21 cellular contexts compared by ENCODE assay signal in genomic region chr18:7608174-7608550, GRCh38. TPM values are rescaled to one million over a fixed set of nuclear protein-coding genes. Genes with fewer than 3 reads are reported as not detected.
DNase-seq lines count a peak whose midpoint lies in the region; ATAC-seq and TF ChIP-seq lines count a peak whose summit lies in the region.
"Had no signal": no experiment of that assay in that cellular context is flagged by ENCODE, and none has a peak within 500 bp of the region (broad histone marks: within the 10 kb centered on the region; RNA-seq: fewer than 3 reads in every experiment).

No MANE protein-coding gene starts in this region.

- H3K27me3 Mint-ChIP-seq in nephron (ENCODE audit: low read depth) (peaks cover 11% of the 10 kb centered on the region), natural killer cell (ENCODE audit: low read depth in 2 of 2) (no peaks in the 10 kb centered on the region)
- H3K27me3 Mint-ChIP-seq: CD4-positive, alpha-beta T cell had no signal

- H3K36me3 Mint-ChIP-seq in nephron (ENCODE audit: low read depth): no peaks in the 10 kb centered on the region
- no peaks in the 10 kb centered on the region for H3K36me3 Mint-ChIP-seq in natural killer cell

- 29% methylated on average over 1 of the region's 1 CpG for WGBS in esophagus muscularis mucosa

- H3K27ac ChIP-seq in cardiac muscle cell: peak overlapping the region; percentile 33
- H3K27ac ChIP-seq in esophagus muscularis mucosa (replicated peaks in 1 of 4): peak overlapping the region; percentile 23 to 62 (median 46)
- H3K27ac ChIP-seq: parathyroid adenoma, thyroid gland, VCaP had no signal

- no peak for TF ChIP-seq EP300 in esophagus muscularis mucosa (IDR thresholded peaks at IDR 0.05)

- peaks cover 56% of the 10 kb centered on the region for H3K4me1 Mint-ChIP-seq in nephron
- no peaks in the 10 kb centered on the region for H3K4me1 Mint-ChIP-seq in natural killer cell

- H3K27ac Mint-ChIP-seq in nephron (peak overlapping the region in 2 of 3 experiments; percentile 33 to 37), natural killer cell (no peak overlapping the region)
- H3K27ac Mint-ChIP-seq: CD4-positive, alpha-beta T cell had no signal

- intact Hi-C loops in left ventricle myocardium superior (cut with micrococcal nuclease): no loop called here
- intact Hi-C loops in esophagus muscularis mucosa (cut with DNase I): no loop called here
- intact Hi-C loops in natural killer cell (cut with micrococcal nuclease): no loop called here

- TF ChIP-seq CTCF in cardiac muscle cell (IDR thresholded peaks at IDR 0.05; ENCODE audit: low read depth, low read length) (no peak), esophagus muscularis mucosa (IDR thresholded peaks at IDR 0.05) (no peak), nephron (IDR thresholded peaks at IDR 0.05; ENCODE audit: unreplicated experiment in 3 of 3) (no peak), natural killer cell (IDR thresholded peaks at IDR 0.05) (no peak)

- no peak overlapping the region for H3K4me3 ChIP-seq in cardiac muscle cell
- no peak overlapping the region for H3K4me3 ChIP-seq in esophagus muscularis mucosa
- H3K4me3 ChIP-seq: thyroid gland had no signal

- H3K4me3 Mint-ChIP-seq in nephron (no peak overlapping the region), natural killer cell (no peak overlapping the region)
- H3K4me3 Mint-ChIP-seq: CD4-positive, alpha-beta T cell had no signal

- no peak for TF ChIP-seq POLR2A in esophagus muscularis mucosa (IDR thresholded peaks at IDR 0.05; ENCODE audit: low read depth)

- H3K9me3 ChIP-seq in cardiac muscle cell (ENCODE audit: low read depth) (no peaks in the 10 kb centered on the region), esophagus muscularis mucosa (no peaks in the 10 kb centered on the region)
- H3K9me3 ChIP-seq: thyroid gland had no signal

- DNase-seq in cardiac muscle cell (ENCODE audit: low read depth in 1 of 2, low spot score in 1 of 2) (peak in 1 of 2 donors; percentile 31), left ventricle myocardium superior (no peak), esophagus muscularis mucosa (ENCODE audit: extremely low spot score) (no peak), DMS 273 treated with DMSO at 0.1 percent for 48 hours (lab: John Stamatoyannopoulos, UW) (no peak), pons (ENCODE audit: low spot score) (no peak), natural killer cell (no peak)
- DNase-seq in NK-92 treated with Interleukin-12 subunit alpha and Interleukin-12 subunit beta, amount 100 ng/mL, for 24 hours (lab: John Stamatoyannopoulos, UW): no peak
- DNase-seq: activated CD4-positive, alpha-beta T cell treated with anti-CD3 and anti-CD28 coated beads, Interleukin-2, amount 50 U/mL, for 4 hours; activated naive CD4-positive, alpha-beta T cell treated with Interleukin-2 at 50 U/mL for 16 hours; CD4-positive, alpha-beta T cell; DND-41; NCI-H1417 treated with DMSO at 0.1 percent for 48 hours; NCI-H2171 treated with DMSO at 0.1 percent for 48 hours; NCI-H774; stimulated activated CD4-positive, alpha-beta T cell treated with anti-CD3 and anti-CD28 coated beads, Interleukin-12 subunit alpha, Interleukin-12 subunit beta, amount 100 ng/mL, for 4 hours; thyroid gland had no signal

- H3K4me1 ChIP-seq in cardiac muscle cell (ENCODE audit: low read depth) (peaks cover 40% of the 10 kb centered on the region), esophagus muscularis mucosa (peaks cover 42 to 66% (median 48%) of the 10 kb centered on the region in 4 donors)
- H3K4me1 ChIP-seq: parathyroid adenoma had no signal

- H3K27me3 ChIP-seq in cardiac muscle cell: no peaks in the 10 kb centered on the region
- no peaks in the 10 kb centered on the region for H3K27me3 ChIP-seq in esophagus muscularis mucosa
- H3K27me3 ChIP-seq: thyroid gland had no signal

- H3K9me3 Mint-ChIP-seq in nephron (no peaks in the 10 kb centered on the region), natural killer cell (peaks cover 3 to 4% of the 10 kb centered on the region in 2 donors)
- H3K9me3 Mint-ChIP-seq: CD4-positive, alpha-beta T cell had no signal

- H3K36me3 ChIP-seq in cardiac muscle cell (no peaks in the 10 kb centered on the region), esophagus muscularis mucosa (no peaks in the 10 kb centered on the region)
- H3K36me3 ChIP-seq: thyroid gland had no signal

- no peak for ATAC-seq in left ventricle myocardium superior
- ATAC-seq in natural killer cell: no peak
- ATAC-seq: Panc1 had no signal

RNA-seq across cellular contexts. Expression of gene PTPRM, which starts 41.0 kb away (rescaled TPM):
- total RNA-seq in cardiac muscle cell: 37.0 and 48.8 TPM in 2 replicates
- 26.5 and 32.2 TPM in 2 replicates for polyA plus RNA-seq in cardiac muscle cell
- 100 TPM for total RNA-seq in left ventricle myocardium superior
- total RNA-seq in esophagus muscularis mucosa: 10 to 100 TPM; 62.7 to 94.0 (median 76.0) TPM
- total RNA-seq in natural killer cell: 10 to 100 TPM in 2 of 3 donors, 1 to 10 TPM in 1; 5.0 to 13.2 (median 12.1) TPM
- total RNA-seq: A673 had no signal

Comparison
In these comparisons a context has a peak if more than half of its experiments do, and no peak if none do; other contexts are left out.
1. H3K27ac Mint-ChIP-seq: peak in nephron (2 of 3); none in natural killer cell (0 of 2).